In genomic region chr6:37783831-37784584, GRCh38 we compare ENCODE assay signal across 9 cellular contexts. TPM values are rescaled to one million over a fixed set of nuclear protein-coding genes. Genes with fewer than 3 reads are reported as not detected.
DNase-seq lines count a peak whose midpoint lies in the region; ATAC-seq, FAIRE-seq and TF ChIP-seq lines count a peak whose summit lies in the region.
"Had no signal": no experiment of that assay in that cellular context is flagged by ENCODE, and none has a peak within 500 bp of the region (broad histone marks: within the 10 kb centered on the region; RNA-seq: fewer than 3 reads in every experiment).

No MANE protein-coding gene starts in this region.

- in situ Hi-C loops in mammary epithelial cell (cut with MboI; ENCODE audit: low sequenced_read_pairs in 2 of 2) = no loop called here

- H3K27ac ChIP-seq in mammary epithelial cell (ENCODE audit: insufficient read depth, low read depth, low read length) = no peak overlapping the region
- H3K27ac ChIP-seq: SJSA1 had no signal

- DNase-seq in GM12892 (ENCODE audit: insufficient read length) (peak; percentile 50), NCI-H446 treated with DMSO at 0.1 percent for 48 hours (lab: John Stamatoyannopoulos, UW) (peak; percentile 48), mammary epithelial cell (no peak), kidney epithelial cell (ENCODE audit: low read depth) (no peak)
- DNase-seq in stimulated activated CD4-positive, alpha-beta T cell treated with anti-CD3 and anti-CD28 coated beads, Interleukin-2, amount 100 ng/mL, for 24 hours = peak; percentile 23 to 45

- no peaks in the 10 kb centered on the region for H4K20me1 ChIP-seq in mammary epithelial cell (ENCODE audit: insufficient read depth, low read length)

- ATAC-seq in GM19397 (IDR thresholded peaks at IDR 0.05; ENCODE audit: unreplicated experiment) (no peak), HG03175 (IDR thresholded peaks at IDR 0.05; ENCODE audit: unreplicated experiment) (no peak), HG02571 (IDR thresholded peaks at IDR 0.05; ENCODE audit: unreplicated experiment) (no peak)

- H3K79me2 ChIP-seq in mammary epithelial cell (ENCODE audit: insufficient read depth, low read length) = no peaks in the 10 kb centered on the region

- H3K4me3 ChIP-seq in mammary epithelial cell (replicated peaks in 1 of 3; ENCODE audit: insufficient read depth in 1 of 3, low read depth in 2 of 3, low read length in 3 of 3) = peak overlapping the region in 2 of 3 experiments; percentile 22 to 34
- peak overlapping the region; percentile 19 for H3K4me3 ChIP-seq in kidney epithelial cell (ENCODE audit: low read depth, low read length)
- H3K4me3 ChIP-seq: SJSA1 had no signal

- no peak for TF ChIP-seq CTCF in mammary epithelial cell (conservative IDR thresholded peaks at IDR 0.05 in 1 of 2, IDR thresholded peaks at IDR 0.05 in 1 of 2; ENCODE audit: extremely low read depth in 1 of 2, insufficient read depth in 1 of 2, low read depth in 1 of 2, low read length in 2 of 2)
- no peak for TF ChIP-seq CTCF in kidney epithelial cell (IDR thresholded peaks at IDR 0.05; ENCODE audit: insufficient read depth, low read length, poor library complexity, severe bottlenecking)

- BruUV-seq in mammary epithelial cell (replicated peaks; lab: Mats Ljungman, UMichigan) = no TSS peak

- H3K36me3 ChIP-seq in mammary epithelial cell (ENCODE audit: insufficient read depth, low read length) (no peaks in the 10 kb centered on the region), kidney epithelial cell (ENCODE audit: control insufficient read depth, insufficient read depth, low read length) (no peaks in the 10 kb centered on the region)
- H3K36me3 ChIP-seq: SJSA1 had no signal

- FAIRE-seq in GM12892 (lab: Jason Lieb, UNC) = peak; percentile 64

- H3K9ac ChIP-seq in mammary epithelial cell (ENCODE audit: insufficient read depth, low read length) = no peak overlapping the region

- CTCF ChIA-PET in mammary epithelial cell (lab: Charles Lee; ENCODE audit: low non-redundant PET) = no interaction called here

- H2AFZ ChIP-seq in mammary epithelial cell (ENCODE audit: low read depth, low read length) = peak overlapping the region; percentile 99

- H3K4me2 ChIP-seq in mammary epithelial cell (ENCODE audit: insufficient read depth, low read depth, low read length) = peak overlapping the region; percentile 78

- H3K9me3 ChIP-seq in mammary epithelial cell (replicated peaks; ENCODE audit: insufficient read depth, low read length) = no peaks in the 10 kb centered on the region
- H3K9me3 ChIP-seq: SJSA1 had no signal

- dilution Hi-C loops in mammary epithelial cell (cut with HindIII; ENCODE audit: low sequenced_read_pairs) = loop anchor here (5.0 kb wide), 1 partner anchor 52 kb away; no protein-coding TSS in a partner anchor

- WGBS in mammary epithelial cell (ENCODE audit: low coverage, missing lambda C conversion rate) = 20% methylated on average over 36 of the region's 38 CpGs

- no peak; the same call in 1 of the 2 replicates for TF ChIP-seq POLR2A in GM12892 (IDR thresholded peaks at IDR 0.05; ENCODE audit: low read depth, low read length)

- intact Hi-C loops in mammary epithelial cell (cut with micrococcal nuclease) = no loop called here

- H3K4me1 ChIP-seq in mammary epithelial cell (ENCODE audit: insufficient read depth, low read length) = peaks cover 36% of the 10 kb centered on the region
- H3K4me1 ChIP-seq: SJSA1 had no signal

- H3K27me3 ChIP-seq in mammary epithelial cell (ENCODE audit: insufficient read depth, low read length) (no peaks in the 10 kb centered on the region), kidney epithelial cell (ENCODE audit: control insufficient read depth, insufficient read depth, low read length) (no peaks in the 10 kb centered on the region)
- H3K27me3 ChIP-seq: SJSA1 had no signal

RNA-seq across cellular contexts. Expression of gene ZFAND3, which starts 35.5 kb away (rescaled TPM):
- 44.3 TPM for polyA plus RNA-seq in GM12892 (2012; ENCODE audit: missing spikeins)
- 10 to 100 TPM; 34.8 to 79.5 TPM for total RNA-seq in mammary epithelial cell
- polyA plus RNA-seq in mammary epithelial cell = 9.4 TPM
- polyA minus RNA-seq in mammary epithelial cell = 36.1 TPM
- 49.4 TPM in 2 replicates for total RNA-seq in kidney epithelial cell

Comparison
In these comparisons a context has a peak if more than half of its experiments do, and no peak if none do; other contexts are left out.
1. DNase-seq: peak in GM12892 (single experiment), NCI-H446 treated with DMSO at 0.1 percent for 48 hours (single experiment) and stimulated activated CD4-positive, alpha-beta T cell treated with anti-CD3 and anti-CD28 coated beads, Interleukin-2, amount 100 ng/mL, for 24 hours (2 of 2); none in mammary epithelial cell (single experiment) and kidney epithelial cell (single experiment).